9 cellular contexts compared by ENCODE assay signal in the genomic region with DNA sequence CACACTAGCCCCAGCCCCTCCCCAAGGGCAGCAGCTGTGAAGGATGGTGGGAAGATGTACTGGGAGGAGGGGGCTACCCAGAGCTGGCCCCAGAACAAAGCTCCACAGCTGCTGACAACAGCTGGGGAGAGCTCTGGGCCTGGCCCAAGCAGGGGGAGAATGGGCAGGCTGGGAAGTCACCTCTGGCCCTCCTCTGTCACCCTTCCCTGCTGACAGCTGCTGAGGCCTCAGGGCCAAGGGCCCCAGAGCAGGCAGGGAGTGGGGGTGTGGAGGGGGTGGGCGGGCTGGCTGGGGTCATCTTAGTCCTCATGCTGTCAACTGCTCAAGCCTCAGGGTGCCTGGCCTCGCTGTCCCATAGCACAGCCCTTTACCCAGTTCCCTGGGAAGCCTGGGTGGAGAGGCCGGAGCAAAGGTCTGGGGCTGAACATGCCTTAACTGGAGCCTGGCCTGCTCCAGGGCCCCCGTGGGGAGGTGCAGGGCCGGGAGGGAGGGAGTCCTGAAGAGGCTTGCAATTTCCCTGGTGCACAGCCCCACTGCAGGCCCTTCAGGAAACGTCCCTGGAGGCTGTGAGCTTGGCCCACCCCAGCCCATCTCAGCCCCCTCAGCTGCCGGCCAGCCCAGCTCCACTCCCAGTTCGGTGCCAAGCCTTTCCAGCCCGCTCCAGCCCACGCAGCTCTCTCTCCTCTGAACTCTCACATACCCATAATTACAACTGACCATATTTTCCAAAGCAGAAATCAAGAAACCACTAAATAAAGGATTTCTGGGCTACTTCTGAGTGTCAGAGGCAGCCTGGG. TPM values are rescaled to one million over a fixed set of nuclear protein-coding genes. Genes with fewer than 3 reads are reported as not detected.
DNase-seq lines count a peak whose midpoint lies in the region; TF ChIP-seq lines count a peak whose summit lies in the region.
"Had no signal": no experiment of that assay in that cellular context is flagged by ENCODE, and none has a peak within 500 bp of the region (broad histone marks: within the 10 kb centered on the region; RNA-seq: fewer than 3 reads in every experiment).

No MANE protein-coding gene starts in this region.

- H3K27me3 Mint-ChIP-seq in activated CD4-positive, alpha-beta T cell treated with anti-CD3 and anti-CD28 coated beads, Interleukin-2, amount 10 ng/mL, durations not matched to agents 7 days and 5 days = no peaks in the 10 kb centered on the region
- H3K27me3 Mint-ChIP-seq in type B pancreatic cell = no peaks in the 10 kb centered on the region

- H3K27ac ChIP-seq in muscle layer of duodenum (ENCODE audit: low read length) = peak overlapping the region; percentile 89
- H3K27ac ChIP-seq: KMS-11 had no signal

- H3K27ac Mint-ChIP-seq in activated CD4-positive, alpha-beta T cell treated with anti-CD3 and anti-CD28 coated beads, Interleukin-2, amount 10 ng/mL, durations not matched to agents 7 days and 5 days = peak overlapping the region; percentile 25
- peak overlapping the region; percentile 54 for H3K27ac Mint-ChIP-seq in type B pancreatic cell

- peaks cover 0 to 5% of the 10 kb centered on the region in 2 donors for H3K36me3 ChIP-seq in muscle layer of duodenum (ENCODE audit: control insufficient read depth in 1 of 2, insufficient read depth in 2 of 2, low read length in 2 of 2)

- DNase-seq in activated CD4-positive, alpha-beta T cell treated with anti-CD3 and anti-CD28 coated beads, Interleukin-2, amount 10 ng/mL, durations not matched to agents 7 days and 5 days = no peak
- DNase-seq in activated CD4-positive, alpha-beta T cell treated with anti-CD3 and anti-CD28 coated beads, Interleukin-2, amount 50 U/mL, for 48 hours = no peak
- DNase-seq in fibroblast of mammary gland (ENCODE audit: low read depth) = peak; percentile 71
- DNase-seq in type B pancreatic cell (ENCODE audit: extremely low spot score, unreplicated experiment) = no peak
- no peak for DNase-seq in NCI-H226
- DNase-seq in HEK293T (ENCODE audit: extremely low spot score) = no peak
- no peak for DNase-seq in SKM-1 (lab: John Stamatoyannopoulos, UW; ENCODE audit: unreplicated experiment)

- H3K36me3 Mint-ChIP-seq in activated CD4-positive, alpha-beta T cell treated with anti-CD3 and anti-CD28 coated beads, Interleukin-2, amount 10 ng/mL, durations not matched to agents 7 days and 5 days (ENCODE audit: low read depth) = no peaks in the 10 kb centered on the region
- H3K36me3 Mint-ChIP-seq in type B pancreatic cell = no peaks in the 10 kb centered on the region

- H3K4me1 Mint-ChIP-seq in activated CD4-positive, alpha-beta T cell treated with anti-CD3 and anti-CD28 coated beads, Interleukin-2, amount 10 ng/mL, durations not matched to agents 7 days and 5 days = peaks cover 14% of the 10 kb centered on the region
- H3K4me1 Mint-ChIP-seq in type B pancreatic cell (ENCODE audit: unreplicated experiment) = peaks cover 33% of the 10 kb centered on the region

- H3K9me3 ChIP-seq in muscle layer of duodenum (ENCODE audit: control insufficient read depth in 1 of 2, low read length in 2 of 2) = no peaks in the 10 kb centered on the region

- H3K4me1 ChIP-seq in muscle layer of duodenum (ENCODE audit: control insufficient read depth in 1 of 2, insufficient read depth in 2 of 2, low read length in 2 of 2) = peaks cover 60 to 91% of the 10 kb centered on the region in 2 donors

- H3K4me3 Mint-ChIP-seq in activated CD4-positive, alpha-beta T cell treated with anti-CD3 and anti-CD28 coated beads, Interleukin-2, amount 10 ng/mL, durations not matched to agents 7 days and 5 days = no peak overlapping the region
- H3K4me3 Mint-ChIP-seq in type B pancreatic cell = no peak overlapping the region

- POLR2A ChIA-PET in activated CD4-positive, alpha-beta T cell treated with anti-CD3 and anti-CD28 coated beads, Interleukin-2, amount 10 ng/mL, durations not matched to agents 7 days and 5 days (lab: Charles Lee) = no interaction called here
- POLR2A ChIA-PET in HEK293T (lab: Yijun Ruan, JAX) = interaction anchor here (1.1 kb wide), 1 partner anchor 8 kb away, joined by 3 read pairs; no protein-coding TSS in a partner anchor

- CTCF ChIA-PET in activated CD4-positive, alpha-beta T cell treated with anti-CD3 and anti-CD28 coated beads, Interleukin-2, amount 10 ng/mL, durations not matched to agents 7 days and 5 days (lab: Charles Lee) = no interaction called here
- CTCF ChIA-PET in HEK293T (lab: Yijun Ruan, JAX) = no interaction called here

- H3K27me3 ChIP-seq in muscle layer of duodenum (ENCODE audit: low read depth, low read length) = no peaks in the 10 kb centered on the region

- H3K9me3 Mint-ChIP-seq in activated CD4-positive, alpha-beta T cell treated with anti-CD3 and anti-CD28 coated beads, Interleukin-2, amount 10 ng/mL, durations not matched to agents 7 days and 5 days = no peaks in the 10 kb centered on the region
- H3K9me3 Mint-ChIP-seq in type B pancreatic cell = no peaks in the 10 kb centered on the region

- no peak overlapping the region for H3K4me3 ChIP-seq in fibroblast of mammary gland (ENCODE audit: control insufficient read depth, low read depth, low read length)
- peak overlapping the region in 1 of 2 donors; percentile 22 for H3K4me3 ChIP-seq in muscle layer of duodenum (ENCODE audit: low read depth in 1 of 2, low read length in 2 of 2)

- TF ChIP-seq CTCF in fibroblast of mammary gland (conservative IDR thresholded peaks at IDR 0.05; ENCODE audit: control insufficient read depth, insufficient read depth, low read depth, low read length) (no peak), type B pancreatic cell (conservative IDR thresholded peaks at IDR 0.05) (no peak)

TF ChIP-seq in HEK293T, 16 proteins besides CTCF, POLR2A, EP300 and RAD21:
- no peak for TF ChIP-seq ZNF384 (IDR thresholded peaks at IDR 0.05)
- no peak for TF ChIP-seq CTBP1 (IDR thresholded peaks at IDR 0.05; ENCODE audit: borderline replicate concordance)
- TF ChIP-seq ARNT (IDR thresholded peaks at IDR 0.05) = no peak
- no peak for TF ChIP-seq SP1 (IDR thresholded peaks at IDR 0.05)
- no peak for TF ChIP-seq FOXK2 (IDR thresholded peaks at IDR 0.05)
- TF ChIP-seq NFRKB (IDR thresholded peaks at IDR 0.05) = no peak
- TF ChIP-seq L3MBTL2 (conservative IDR thresholded peaks at IDR 0.05) = no peak
- no peak for TF ChIP-seq FOXA1 (IDR thresholded peaks at IDR 0.05)
- TF ChIP-seq HDGF (IDR thresholded peaks at IDR 0.05; ENCODE audit: borderline replicate concordance) = no peak
- TF ChIP-seq ELF4 (IDR thresholded peaks at IDR 0.05) = no peak
- TF ChIP-seq FOXM1 (IDR thresholded peaks at IDR 0.05; ENCODE audit: borderline replicate concordance) = no peak

RNA-seq across cellular contexts. Expression of a gene that starts 25.7 kb away (rescaled TPM):
- total RNA-seq in activated CD4-positive, alpha-beta T cell treated with anti-CD3 and anti-CD28 coated beads, Interleukin-2, amount 10 ng/mL, durations not matched to agents 7 days and 5 days = 1 to 10 TPM; 1.9 to 2.3 TPM
- 124 and 130 TPM in 2 replicates for total RNA-seq in type B pancreatic cell (ENCODE audit: low replicate concordance)

Comparison
In these comparisons a context has a peak if more than half of its experiments do, and no peak if none do; other contexts are left out.
1. RNA of a gene that starts 25.7 kb away (total RNA-seq): 124 to 130 TPM in type B pancreatic cell; 1.9 to 2.3 TPM in activated CD4-positive, alpha-beta T cell treated with anti-CD3 and anti-CD28 coated beads, Interleukin-2, amount 10 ng/mL, durations not matched to agents 7 days and 5 days; every median in the first group is over 10 times any median in the second.